In genomic region chr19:49085020-49085867, GRCh38 we compare ENCODE assay signal across 8 cellular contexts. TPM values are rescaled to one million over a fixed set of nuclear protein-coding genes. Genes with fewer than 3 reads are reported as not detected.
DNase-seq lines count a peak whose midpoint lies in the region; ATAC-seq and TF ChIP-seq lines count a peak whose summit lies in the region.

Gene SNRNP70, plus strand, starts transcription at chr19:49085451. Its CDS starts 964 bp downstream, at chr19:49086415.

- DNase-seq in NCI-H2029 treated with DMSO at 0.1 percent for 48 hours (lab: John Stamatoyannopoulos, UW) (peak; percentile 98), T-helper 9 cell (peak; percentile 96), astrocyte of the cerebellum (ENCODE audit: low read depth) (peak; percentile 98), hepatic stellate cell (ENCODE audit: low spot score) (peak; percentile 100), renal cortical epithelial cell (ENCODE audit: low read depth) (peak; percentile 94)

- in situ Hi-C loops in astrocyte of the cerebellum (cut with HindIII; ENCODE audit: low sequenced_read_pairs) = no loop called here

- no peak for TF ChIP-seq CTCF in astrocyte of the cerebellum (IDR thresholded peaks at IDR 0.05; ENCODE audit: low read depth, low read length, missing control alignments)

- ATAC-seq in GM18502 (IDR thresholded peaks at IDR 0.05; ENCODE audit: poor library complexity, unreplicated experiment) (peak; percentile 89), HG02981 (IDR thresholded peaks at IDR 0.05; ENCODE audit: unreplicated experiment) (peak; percentile 76), HG02884 (IDR thresholded peaks at IDR 0.05; ENCODE audit: unreplicated experiment) (no peak)

- H3K4me3 ChIP-seq in astrocyte of the cerebellum (ENCODE audit: low read depth, low read length) = peak within 1 kb of the TSS; percentile 99

RNA-seq across cellular contexts. Expression of gene SNRNP70, which starts in this region (rescaled TPM):
- 82.8 and 138 TPM in 2 replicates for total RNA-seq in renal cortical epithelial cell
